ENCODE assay signal across 21 cellular contexts in genomic region chr22:36552300-36552699, GRCh38. TPM values are rescaled to one million over a fixed set of nuclear protein-coding genes. Genes with fewer than 3 reads are reported as not detected.
DNase-seq lines count a peak whose midpoint lies in the region; ATAC-seq and TF ChIP-seq lines count a peak whose summit lies in the region.
"Had no signal": no experiment of that assay in that cellular context is flagged by ENCODE, and none has a peak within 500 bp of the region (broad histone marks: within the 10 kb centered on the region; RNA-seq: fewer than 3 reads in every experiment).

No MANE protein-coding gene starts in this region.

- TF ChIP-seq POLR2A in transverse colon (IDR thresholded peaks at IDR 0.05): no peak

- intact Hi-C loops in transverse colon (cut with DNase I; ENCODE audit: low total_unique reads): no loop called here

- no peaks in the 10 kb centered on the region for H4K20me1 ChIP-seq in Karpas-422 (ENCODE audit: insufficient read depth, low read depth, low read length)

- POLR2A ChIA-PET in GM10248 (lab: Yijun Ruan, JAX): no interaction called here
- POLR2A ChIA-PET in activated CD4-positive, alpha-beta memory T cell treated with anti-CD3 and anti-CD28 coated beads, Interleukin-2, amount 10 ng/mL, durations not matched to agents 7 days and 5 days (lab: Charles Lee): no interaction called here

- H3K36me3 Mint-ChIP-seq in memory B cell: no peaks in the 10 kb centered on the region
- H3K36me3 Mint-ChIP-seq in activated CD4-positive, alpha-beta memory T cell treated with anti-CD3 and anti-CD28 coated beads, Interleukin-2, amount 10 ng/mL, durations not matched to agents 7 days and 5 days (ENCODE audit: low read depth): no peaks in the 10 kb centered on the region
- H3K36me3 Mint-ChIP-seq: natural killer cell had no signal

- peak; percentile 93 for ATAC-seq in memory B cell (ENCODE audit: low read depth)
- ATAC-seq: heart right ventricle, natural killer cell, psoas muscle had no signal

- H3K9me3 ChIP-seq in Karpas-422 (ENCODE audit: low read length): no peaks in the 10 kb centered on the region
- H3K9me3 ChIP-seq in transverse colon: no peaks in the 10 kb centered on the region
- H3K9me3 ChIP-seq: heart right ventricle, psoas muscle, thoracic aorta had no signal

- no peak overlapping the region for H3K4me3 ChIP-seq in Karpas-422 (ENCODE audit: low read length)
- no peak overlapping the region for H3K4me3 ChIP-seq in transverse colon
- H3K4me3 ChIP-seq: heart right ventricle, psoas muscle, smooth muscle cell, thoracic aorta had no signal

- H3K4me1 ChIP-seq in Karpas-422 (ENCODE audit: low read length) (no peaks in the 10 kb centered on the region), transverse colon (no peaks in the 10 kb centered on the region)
- H3K4me1 ChIP-seq: heart right ventricle, psoas muscle had no signal

- H3K9ac ChIP-seq in Karpas-422 (ENCODE audit: low read length): no peak overlapping the region

- DNase-seq in GM10248 (ENCODE audit: extremely low spot score): peak; percentile 58
- peak; percentile 56 for DNase-seq in Karpas-422
- peak; percentile 17 for DNase-seq in OCI-M1 (lab: John Stamatoyannopoulos, UW)
- DNase-seq in memory B cell (ENCODE audit: low spot score in 2 of 2): peak in 1 of 2 donors; percentile 69
- DNase-seq in transverse colon: no peak
- no peak for DNase-seq in activated CD4-positive, alpha-beta memory T cell treated with anti-CD3 and anti-CD28 coated beads, Interleukin-2, amount 10 ng/mL, durations not matched to agents 7 days and 5 days
- no peak for DNase-seq in stimulated activated CD4-positive, alpha-beta T cell treated with anti-CD3 and anti-CD28 coated beads, Interleukin-4, amount 100 ng/mL, for 24 hours
- DNase-seq: activated CD4-positive, alpha-beta T cell treated with anti-CD3 and anti-CD28 coated beads for 1 hour; activated gamma-delta T cell; amygdala; effector memory CD4-positive, alpha-beta T cell; HCEC 1CT; heart right ventricle; natural killer cell; NCI-H2081 treated with DMSO at 0.1 percent for 48 hours; NCI-H82; psoas muscle; T-helper 2 cell had no signal

- TF ChIP-seq EP300 in transverse colon (IDR thresholded peaks at IDR 0.05; ENCODE audit: low read depth): no peak

- CTCF ChIA-PET in GM10248 (lab: Yijun Ruan, JAX): interaction anchor here (1.0 to 2.2 kb wide), 7 partner anchors 11 to 647 kb away, joined by 3 to 16 read pairs (median 3); no protein-coding TSS in a partner anchor
- CTCF ChIA-PET in activated CD4-positive, alpha-beta memory T cell treated with anti-CD3 and anti-CD28 coated beads, Interleukin-2, amount 10 ng/mL, durations not matched to agents 7 days and 5 days (lab: Charles Lee): interaction anchor here (0.8 kb wide), 1 partner anchor 92 kb away, joined by 3 read pairs; no protein-coding TSS in a partner anchor

- H3K4me3 Mint-ChIP-seq in memory B cell: peak overlapping the region; percentile 67
- H3K4me3 Mint-ChIP-seq in activated CD4-positive, alpha-beta memory T cell treated with anti-CD3 and anti-CD28 coated beads, Interleukin-2, amount 10 ng/mL, durations not matched to agents 7 days and 5 days: no peak overlapping the region
- H3K4me3 Mint-ChIP-seq: central memory CD8-positive, alpha-beta T cell; natural killer cell had no signal

- no peak overlapping the region for H3K4me2 ChIP-seq in Karpas-422 (ENCODE audit: low read depth, low read length, poor library complexity, severe bottlenecking)
- H3K4me2 ChIP-seq: smooth muscle cell had no signal

- peaks cover 2% of the 10 kb centered on the region for H3K9me3 Mint-ChIP-seq in memory B cell
- no peaks in the 10 kb centered on the region for H3K9me3 Mint-ChIP-seq in activated CD4-positive, alpha-beta memory T cell treated with anti-CD3 and anti-CD28 coated beads, Interleukin-2, amount 10 ng/mL, durations not matched to agents 7 days and 5 days
- H3K9me3 Mint-ChIP-seq: central memory CD8-positive, alpha-beta T cell; natural killer cell had no signal

- no peaks in the 10 kb centered on the region for H3K36me3 ChIP-seq in Karpas-422 (ENCODE audit: insufficient read depth, low read length)
- H3K36me3 ChIP-seq in transverse colon: no peaks in the 10 kb centered on the region
- H3K36me3 ChIP-seq: heart right ventricle, thoracic aorta had no signal

- H3K27ac Mint-ChIP-seq in memory B cell: peak overlapping the region; percentile 98
- no peak overlapping the region for H3K27ac Mint-ChIP-seq in activated CD4-positive, alpha-beta memory T cell treated with anti-CD3 and anti-CD28 coated beads, Interleukin-2, amount 10 ng/mL, durations not matched to agents 7 days and 5 days
- H3K27ac Mint-ChIP-seq: natural killer cell had no signal

- H3K27ac ChIP-seq in Karpas-422 (ENCODE audit: low read length): no peak overlapping the region
- H3K27ac ChIP-seq in transverse colon: no peak overlapping the region
- H3K27ac ChIP-seq: heart right ventricle, psoas muscle, thoracic aorta had no signal

- 22 to 36% methylated on average over 1 of the region's 1 CpG for WGBS in transverse colon (ENCODE audit: low coverage in 1 of 2), 2 donors

- H3K27me3 ChIP-seq in Karpas-422 (ENCODE audit: low read length) (no peaks in the 10 kb centered on the region), transverse colon (peaks cover 33% of the 10 kb centered on the region)

- no peak for TF ChIP-seq CTCF in GM10248 (IDR thresholded peaks at IDR 0.05; ENCODE audit: control extremely low read depth, extremely low read depth, low read depth, missing control alignments)
- TF ChIP-seq CTCF in transverse colon (IDR thresholded peaks at IDR 0.05): no peak

- in situ Hi-C loops in transverse colon (cut with MboI; ENCODE audit: low pct_ligation_motif_present in 1 of 4, low pct_unique_long_range_greater_than_20kb in 1 of 4, low sequenced_read_pairs in 3 of 4): no loop called here

- H3K9me2 ChIP-seq in Karpas-422 (replicated peaks; ENCODE audit: insufficient read depth, low read length): no peaks in the 10 kb centered on the region

- H3K4me1 Mint-ChIP-seq in memory B cell: peaks cover 41% of the 10 kb centered on the region
- H3K4me1 Mint-ChIP-seq in activated CD4-positive, alpha-beta memory T cell treated with anti-CD3 and anti-CD28 coated beads, Interleukin-2, amount 10 ng/mL, durations not matched to agents 7 days and 5 days: peaks cover 17% of the 10 kb centered on the region
- H3K4me1 Mint-ChIP-seq: central memory CD8-positive, alpha-beta T cell; natural killer cell had no signal

- peaks cover 2% of the 10 kb centered on the region for H3K27me3 Mint-ChIP-seq in memory B cell
- H3K27me3 Mint-ChIP-seq in activated CD4-positive, alpha-beta memory T cell treated with anti-CD3 and anti-CD28 coated beads, Interleukin-2, amount 10 ng/mL, durations not matched to agents 7 days and 5 days: peaks cover 37% of the 10 kb centered on the region

- H3K79me2 ChIP-seq in Karpas-422 (ENCODE audit: low read length): no peaks in the 10 kb centered on the region

- no peak overlapping the region for H2AFZ ChIP-seq in Karpas-422 (ENCODE audit: low read length)

RNA-seq across cellular contexts. Expression of gene EIF3D, which starts 23.3 kb away (rescaled TPM):
- 481 and 566 TPM in 2 replicates for total RNA-seq in Karpas-422 (2014; rRNA removed; shearing (Covaris generic); ENCODE audit: low replicate concordance)
- total RNA-seq in transverse colon: 100 to 1,000 TPM in 3 of 4 donors, 10 to 100 TPM in 1; 69.6 to 217 (median 146) TPM
- total RNA-seq in activated CD4-positive, alpha-beta memory T cell treated with anti-CD3 and anti-CD28 coated beads, Interleukin-2, amount 10 ng/mL, durations not matched to agents 7 days and 5 days: 100 to 1,000 TPM; 189 to 196 TPM

RNA-seq across cellular contexts. Expression of gene FOXRED2, which starts 45.5 kb away (rescaled TPM):
- total RNA-seq in Karpas-422 (2014; rRNA removed; shearing (Covaris generic); ENCODE audit: low replicate concordance): 4.8 and 9.9 TPM in 2 replicates
- total RNA-seq in transverse colon: 1 to 10 TPM in 2 of 4 donors, under 1 TPM in 2; 0.37 to 3.0 (median 1.5) TPM
- total RNA-seq in activated CD4-positive, alpha-beta memory T cell treated with anti-CD3 and anti-CD28 coated beads, Interleukin-2, amount 10 ng/mL, durations not matched to agents 7 days and 5 days: 10 to 100 TPM; 10.1 to 12.9 TPM

Comparison
In these comparisons a context has a peak if more than half of its experiments do, and no peak if none do; other contexts are left out.
1. DNase-seq: peak in GM10248 (single experiment), Karpas-422 (single experiment) and OCI-M1 (single experiment); none in transverse colon (single experiment), activated CD4-positive, alpha-beta memory T cell treated with anti-CD3 and anti-CD28 coated beads, Interleukin-2, amount 10 ng/mL, durations not matched to agents 7 days and 5 days (single experiment) and stimulated activated CD4-positive, alpha-beta T cell treated with anti-CD3 and anti-CD28 coated beads, Interleukin-4, amount 100 ng/mL, for 24 hours (single experiment).